In the genomic region with DNA sequence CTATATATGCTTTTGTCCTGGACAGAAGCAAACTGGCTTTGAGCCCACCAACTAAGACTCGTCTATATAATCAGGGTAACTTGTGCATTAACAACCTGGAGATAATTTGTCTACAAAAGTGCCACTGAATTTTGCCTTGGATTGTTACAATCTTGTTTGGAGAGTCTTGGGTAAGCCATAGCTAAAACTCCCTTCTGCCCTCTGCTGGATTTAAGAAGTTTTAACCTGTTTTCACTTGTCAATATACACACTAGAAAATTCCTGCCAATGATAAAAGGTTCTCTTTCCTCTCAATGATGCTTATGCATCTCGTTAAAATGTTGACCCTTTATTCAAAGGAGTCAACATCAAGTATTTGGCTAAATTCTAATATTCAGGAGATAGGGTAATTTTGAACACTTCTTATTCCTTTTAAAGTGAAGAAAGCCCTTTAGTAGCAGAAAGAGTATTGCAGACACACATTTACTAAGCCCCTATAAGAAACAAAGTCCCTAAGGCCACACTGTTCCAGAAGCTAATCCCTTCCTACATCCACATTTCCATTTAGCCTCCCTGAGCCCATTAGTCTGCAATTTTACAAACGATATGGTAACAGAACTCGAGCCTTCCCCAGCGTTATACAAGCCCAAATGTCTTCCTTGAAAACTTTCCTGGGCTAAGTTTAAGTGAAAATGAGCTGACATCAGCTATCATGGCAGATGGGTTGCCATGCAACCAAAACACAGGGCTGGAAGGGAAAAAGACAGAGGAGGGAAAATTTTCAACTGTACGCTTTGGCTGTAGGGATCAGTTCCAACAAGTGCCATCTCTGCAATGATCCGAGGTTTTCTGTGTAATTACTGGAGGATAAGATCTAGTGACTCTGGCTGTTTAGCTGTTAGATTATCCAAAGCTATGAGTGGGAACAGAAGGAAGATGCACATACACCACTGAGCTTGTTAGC, we compare ENCODE assay signal across 8 cellular contexts.
DNase-seq lines count a peak whose midpoint lies in the region; FAIRE-seq and TF ChIP-seq lines count a peak whose summit lies in the region.

No MANE protein-coding gene starts in this region.

- H3K27ac ChIP-seq in dorsolateral prefrontal cortex, result peak overlapping the region in 26 of 59 donors; percentile 0 to 67 (median 28)
- H3K27ac ChIP-seq in mesodermal cell (ENCODE audit: low read depth, low read length, severe bottlenecking), result peak overlapping the region; percentile 20

- peak; percentile 83 for FAIRE-seq in A204.1 (lab: Jason Lieb, UNC)

- DNase-seq in GM13977 (ENCODE audit: low spot score) (peak; percentile 42), HPDE6-E6E7 (ENCODE audit: extremely low spot score) (peak; percentile 29), NOMO-1 (lab: John Stamatoyannopoulos, UW; ENCODE audit: unreplicated experiment in 2 of 2) (peak; percentile 24 to 58), dorsolateral prefrontal cortex (peak in 1 of 10 donors; percentile 33), retina (no peak)
- no peak for DNase-seq in activated CD8-positive, alpha-beta memory T cell treated with anti-CD3 and anti-CD28 coated beads, Interleukin-2, amount 50 U/mL, for 48 hours

- intact Hi-C loops in dorsolateral prefrontal cortex (cut with DNase I), result loop anchor here (1.0 to 10.0 kb wide), 4 partner anchors 231 to 338 kb away; no protein-coding TSS in a partner anchor

- 92 to 100% methylated on average over 2 to 5 of the region's 7 CpGs for WGBS in mesodermal cell (ENCODE audit: insufficient coverage in 2 of 2), 2 experiments

- peak; percentile 44 for TF ChIP-seq CTCF in GM13977 (IDR thresholded peaks at IDR 0.05; ENCODE audit: extremely low read depth, insufficient read depth, missing control alignments)
- peak; percentile 46 to 82 (median 69) for TF ChIP-seq CTCF in dorsolateral prefrontal cortex (IDR thresholded peaks at IDR 0.05 in 54 of 56, conservative IDR thresholded peaks at IDR 0.05 in 2 of 56; ENCODE audit: low read depth in 1 of 56, partially characterized antibody in 56 of 56)

- H3K4me3 ChIP-seq in dorsolateral prefrontal cortex (peak overlapping the region in 2 of 59 donors; percentile 6 to 11), mesodermal cell (ENCODE audit: extremely low read depth, insufficient read depth, low read length, poor library complexity, severe bottlenecking) (no peak overlapping the region)

- no peaks in the 10 kb centered on the region for H3K9me3 ChIP-seq in mesodermal cell (ENCODE audit: control insufficient read depth, low read length)

- no peaks in the 10 kb centered on the region for H3K36me3 ChIP-seq in mesodermal cell (ENCODE audit: control insufficient read depth, insufficient read depth, low read length)

- no peaks in the 10 kb centered on the region for H3K4me1 ChIP-seq in mesodermal cell (ENCODE audit: control insufficient read depth, insufficient read depth, low read length, poor library complexity, severe bottlenecking)

- H3K27me3 ChIP-seq in dorsolateral prefrontal cortex, result no peaks in the 10 kb centered on the region

- in situ Hi-C loops in GM13977 (cut with MboI; ENCODE audit: low pct_unique_long_range_greater_than_20kb, low sequenced_read_pairs, unreplicated experiment), result loop anchor here (25.0 kb wide), 2 partner anchors 241 to 759 kb away; a partner anchor contains a TSS

Comparison
In these comparisons a context has a peak if more than half of its experiments do, and no peak if none do; other contexts are left out.
1. DNase-seq: peak in GM13977 (single experiment), HPDE6-E6E7 (single experiment) and NOMO-1 (2 of 2); none in retina (single experiment) and activated CD8-positive, alpha-beta memory T cell treated with anti-CD3 and anti-CD28 coated beads, Interleukin-2, amount 50 U/mL, for 48 hours (single experiment).